ENCODE assay signal across 10 cellular contexts in the genomic region with DNA sequence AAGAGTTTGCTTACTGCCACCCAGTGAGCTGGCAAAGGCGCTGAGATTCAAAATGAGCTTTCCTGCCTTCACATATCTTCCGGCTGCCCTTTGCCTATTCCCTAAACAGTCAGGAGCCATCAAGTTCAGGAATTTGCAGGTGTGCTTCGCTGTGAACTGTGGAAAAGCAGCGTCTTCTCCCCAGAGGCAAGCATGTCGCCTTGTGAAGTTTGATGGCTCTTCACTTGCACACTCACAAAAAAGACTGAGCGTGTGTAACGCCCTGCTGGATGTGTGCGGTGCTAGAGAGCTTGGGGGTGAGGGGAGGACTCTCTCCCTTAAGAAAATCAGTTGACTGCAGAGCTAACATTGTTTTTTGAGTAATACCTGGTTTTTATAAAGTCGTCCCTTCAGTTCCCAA. TPM values are rescaled to one million over a fixed set of nuclear protein-coding genes. Genes with fewer than 3 reads are reported as not detected.
DNase-seq lines count a peak whose midpoint lies in the region; TF ChIP-seq lines count a peak whose summit lies in the region.
"Had no signal": no experiment of that assay in that cellular context is flagged by ENCODE, and none has a peak within 500 bp of the region (broad histone marks: within the 10 kb centered on the region; RNA-seq: fewer than 3 reads in every experiment).

No MANE protein-coding gene starts in this region.

- WGBS in prostate gland: 48% methylated on average over 9 of the region's 9 CpGs

- TF ChIP-seq POLR2A in prostate gland (IDR thresholded peaks at IDR 0.05): no peak

- no peaks in the 10 kb centered on the region for H4K20me1 ChIP-seq in OCI-LY7 (ENCODE audit: insufficient read depth, low read length)

- peak overlapping the region; percentile 78 for H2AFZ ChIP-seq in OCI-LY7 (ENCODE audit: low read length)

- H3K9me3 ChIP-seq in OCI-LY7 (ENCODE audit: low read length) (no peaks in the 10 kb centered on the region), prostate gland (no peaks in the 10 kb centered on the region)

- no peaks in the 10 kb centered on the region for H3K9me2 ChIP-seq in OCI-LY7 (ENCODE audit: insufficient read depth, low read length)

- POLR2A ChIA-PET in OCI-LY7 (lab: Charles Lee): interaction anchor here (0.5 to 2.2 kb wide), 17 partner anchors 8 to 301 kb away, joined by 3 to 11 read pairs (median 4); no protein-coding TSS in a partner anchor

- peaks cover 17% of the 10 kb centered on the region; the same call in 1 of the 2 replicates for H3K79me2 ChIP-seq in OCI-LY7 (ENCODE audit: insufficient read depth, low read depth, low read length)

- TSS peak; percentile 74 for BruUV-seq in OCI-LY7 (replicated peaks; lab: Mats Ljungman, UMichigan)

- intact Hi-C loops in OCI-LY7 (cut with micrococcal nuclease; ENCODE audit: unreplicated experiment) (no loop called here), prostate gland (cut with DNase I) (loop anchor here (10.0 kb wide), 1 partner anchor 49 kb away; no protein-coding TSS in a partner anchor)

- DNase-seq in DMS153 treated with DMSO at 0.1 percent for 48 hours (lab: John Stamatoyannopoulos, UW; ENCODE audit: unreplicated experiment) (peak; percentile 27), DMS153 (lab: John Stamatoyannopoulos, UW) (no peak), OCI-LY7 (ENCODE audit: low spot score) (peak; percentile 45), epithelial cell of esophagus (ENCODE audit: low read depth) (no peak), prostate gland (ENCODE audit: low spot score) (peak; percentile 17), A172 (ENCODE audit: low spot score) (no peak), GM10266 (ENCODE audit: extremely low spot score) (no peak), Kasumi-1 (lab: John Stamatoyannopoulos, UW) (no peak)
- DNase-seq: activated CD8-positive, alpha-beta memory T cell treated with anti-CD3 and anti-CD28 coated beads for 24 hours; NCI-H2029 had no signal

- CTCF ChIA-PET in OCI-LY7 (lab: Charles Lee; ENCODE audit: unreplicated experiment): interaction anchor here (0.6 to 1.3 kb wide), 2 partner anchors 59 to 66 kb away, joined by 3 read pairs; no protein-coding TSS in a partner anchor

- H3K27ac ChIP-seq in OCI-LY7 (ENCODE audit: low read depth, low read length, poor library complexity, severe bottlenecking): peak overlapping the region; percentile 63
- H3K27ac ChIP-seq in prostate gland: peak overlapping the region; percentile 88 to 92

- peak overlapping the region; percentile 71 for H3K4me2 ChIP-seq in OCI-LY7 (ENCODE audit: low read length)

- H3K36me3 ChIP-seq in OCI-LY7 (ENCODE audit: insufficient read depth, low read length) (peaks cover under 1% of the 10 kb centered on the region; the same call in 1 of the 2 replicates), prostate gland (no peaks in the 10 kb centered on the region)

- H3K4me3 ChIP-seq in OCI-LY7 (ENCODE audit: low read depth, low read length, poor library complexity, severe bottlenecking) (peak overlapping the region; percentile 88), epithelial cell of esophagus (ENCODE audit: low read length) (peak overlapping the region; percentile 60), prostate gland (peak overlapping the region; percentile 67 to 75)

- no peaks in the 10 kb centered on the region for H3K27me3 ChIP-seq in prostate gland (replicated peaks; ENCODE audit: insufficient read depth)

- TF ChIP-seq CTCF in OCI-LY7 (conservative IDR thresholded peaks at IDR 0.05; ENCODE audit: low read length) (no peak), epithelial cell of esophagus (IDR thresholded peaks at IDR 0.05; ENCODE audit: insufficient read depth, low read depth, low read length, missing control alignments) (no peak), prostate gland (IDR thresholded peaks at IDR 0.05) (no peak), GM10266 (IDR thresholded peaks at IDR 0.05; ENCODE audit: control insufficient read depth, insufficient read depth, low read depth, missing control alignments) (no peak)

- H3K4me1 ChIP-seq in OCI-LY7 (ENCODE audit: insufficient read depth, low read length, poor library complexity, severe bottlenecking) (peaks cover 29% of the 10 kb centered on the region), prostate gland (replicated peaks) (peaks cover 2% of the 10 kb centered on the region)

RNA-seq across cellular contexts. Expression of a gene that starts 1.2 kb away (rescaled TPM):
- 16.5 and 18.8 TPM in 2 replicates for total RNA-seq in OCI-LY7 (2014; rRNA removed; shearing (Covaris generic))
- total RNA-seq in OCI-LY7 (2022) (41.0 and 45.8 TPM in 2 replicates), prostate gland (10 to 100 TPM; 72.5 to 95.8 TPM)
- 28.6 and 33.1 TPM in 2 replicates for total RNA-seq in A172 (2014; rRNA removed; shearing (Covaris generic))

Comparison
In these comparisons a context has a peak if more than half of its experiments do, and no peak if none do; other contexts are left out.
1. DNase-seq: peak in DMS153 treated with DMSO at 0.1 percent for 48 hours (single experiment), OCI-LY7 (single experiment) and prostate gland (single experiment); none in DMS153 (single experiment), epithelial cell of esophagus (single experiment), A172 (single experiment), GM10266 (single experiment) and Kasumi-1 (0 of 2).
2. Peak in every context shown above with its lines, with median percentiles within 50 percentile points of each other: H3K4me3 ChIP-seq.